ENCODE assay signal across 13 cellular contexts in the genomic region with DNA sequence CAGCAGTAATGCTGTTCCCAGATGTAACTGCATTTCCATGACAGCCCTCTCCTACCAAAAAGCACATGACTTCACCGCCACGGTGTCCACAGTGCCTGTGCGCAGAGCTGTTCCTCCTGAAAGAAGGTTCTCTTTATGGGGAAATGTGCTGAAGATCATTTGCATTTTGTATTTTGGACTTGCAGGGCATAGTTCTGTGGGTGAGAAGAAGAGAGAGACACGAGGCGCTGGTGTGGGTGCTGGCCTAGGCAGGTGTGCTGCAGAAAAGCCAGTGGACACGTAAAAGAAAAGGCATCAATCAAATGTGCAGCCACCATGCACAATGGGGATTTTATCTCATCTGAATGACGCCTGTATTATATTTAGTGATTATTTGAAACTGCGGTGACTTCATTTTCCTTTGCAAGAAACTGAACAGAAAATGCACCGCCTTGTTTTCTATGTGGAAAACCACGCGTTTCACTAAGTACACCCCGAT. TPM values are rescaled to one million over a fixed set of nuclear protein-coding genes. Genes with fewer than 3 reads are reported as not detected.
DNase-seq lines count a peak whose midpoint lies in the region; ATAC-seq and TF ChIP-seq lines count a peak whose summit lies in the region.
"Had no signal": no experiment of that assay in that cellular context is flagged by ENCODE, and none has a peak within 500 bp of the region (broad histone marks: within the 10 kb centered on the region; RNA-seq: fewer than 3 reads in every experiment).

No MANE protein-coding gene starts in this region.

- in situ Hi-C loops in GM13976 (cut with MboI; ENCODE audit: low sequenced_read_pairs, unreplicated experiment): no loop called here

- H3K27me3 ChIP-seq in OCI-LY1 (ENCODE audit: insufficient read depth, low read length) (no peaks in the 10 kb centered on the region), neural cell (ENCODE audit: insufficient read depth, low read depth, low read length) (no peaks in the 10 kb centered on the region), suprapubic skin (no peaks in the 10 kb centered on the region), heart left ventricle (no peaks in the 10 kb centered on the region)
- H3K27me3 ChIP-seq: brain microvascular endothelial cell had no signal

- H3K9me2 ChIP-seq in OCI-LY1 (ENCODE audit: low read depth, low read length) (no peaks in the 10 kb centered on the region), neural cell (ENCODE audit: insufficient read depth, low read length) (no peaks in the 10 kb centered on the region)

- peak overlapping the region; percentile 98 for H3K27ac ChIP-seq in OCI-LY1 (ENCODE audit: low read depth, low read length, poor library complexity, severe bottlenecking)
- peak overlapping the region; percentile 22 for H3K27ac ChIP-seq in neural cell (ENCODE audit: low read length)
- H3K27ac ChIP-seq in suprapubic skin: no peak overlapping the region
- peak overlapping the region in 2 of 12 donors; percentile 24 to 74 for H3K27ac ChIP-seq in heart left ventricle
- H3K27ac ChIP-seq: brain microvascular endothelial cell, KMS-11, PC-9 had no signal

- H3K4me3 ChIP-seq in OCI-LY1 (ENCODE audit: low read depth, low read length, poor library complexity, severe bottlenecking) (peak overlapping the region; percentile 65), neural cell (ENCODE audit: low read length) (no peak overlapping the region), suprapubic skin (no peak overlapping the region), heart left ventricle (peak overlapping the region in 1 of 12 donors; percentile 32)
- H3K4me3 ChIP-seq: PC-9 had no signal

- H3K79me2 ChIP-seq in OCI-LY1 (ENCODE audit: insufficient read depth, low read length): peaks cover 7% of the 10 kb centered on the region; the same call in 1 of the 2 replicates
- H3K79me2 ChIP-seq in neural cell (replicated peaks; ENCODE audit: insufficient read depth, low read length): no peaks in the 10 kb centered on the region

- no peak for TF ChIP-seq CTCF in GM13976 (IDR thresholded peaks at IDR 0.05; ENCODE audit: borderline replicate concordance, control extremely low read depth, extremely low read depth, insufficient read depth, missing control alignments)
- TF ChIP-seq CTCF in OCI-LY1 (IDR thresholded peaks at IDR 0.05; ENCODE audit: low read length): no peak
- TF ChIP-seq CTCF in neural cell (IDR thresholded peaks at IDR 0.05; ENCODE audit: poor library complexity, severe bottlenecking): no peak
- no peak for TF ChIP-seq CTCF in suprapubic skin (IDR thresholded peaks at IDR 0.05)
- TF ChIP-seq CTCF in heart left ventricle (IDR thresholded peaks at IDR 0.05): no peak

- no peaks in the 10 kb centered on the region for H3F3A ChIP-seq in OCI-LY1 (ENCODE audit: insufficient read depth, low read length)
- no peaks in the 10 kb centered on the region for H3F3A ChIP-seq in neural cell (ENCODE audit: insufficient read depth, low read length, poor library complexity, severe bottlenecking)

- H3K9me3 ChIP-seq in OCI-LY1 (ENCODE audit: low read length) (no peaks in the 10 kb centered on the region), neural cell (ENCODE audit: low read length) (no peaks in the 10 kb centered on the region), suprapubic skin (no peaks in the 10 kb centered on the region), heart left ventricle (no peaks in the 10 kb centered on the region)

- H2AFZ ChIP-seq in OCI-LY1 (ENCODE audit: low read length) (no peak overlapping the region), neural cell (ENCODE audit: low read depth, low read length) (no peak overlapping the region)
- H2AFZ ChIP-seq: PC-9 had no signal

- H4K20me1 ChIP-seq in OCI-LY1 (ENCODE audit: insufficient read depth, low read length) (no peaks in the 10 kb centered on the region), neural cell (ENCODE audit: insufficient read depth) (no peaks in the 10 kb centered on the region)

- H3K36me3 ChIP-seq in OCI-LY1 (ENCODE audit: insufficient read depth, low read length): peaks cover 3% of the 10 kb centered on the region; the same call in 1 of the 2 replicates
- H3K36me3 ChIP-seq in neural cell (ENCODE audit: insufficient read depth, low read length): no peaks in the 10 kb centered on the region
- peaks cover 4% of the 10 kb centered on the region for H3K36me3 ChIP-seq in suprapubic skin
- H3K36me3 ChIP-seq in heart left ventricle: peaks cover 0 to 34% (median 11%) of the 10 kb centered on the region in 9 donors
- H3K36me3 ChIP-seq: brain microvascular endothelial cell had no signal

- H3K9ac ChIP-seq in OCI-LY1 (ENCODE audit: low read length): peak overlapping the region; percentile 78
- peak overlapping the region; percentile 9 for H3K9ac ChIP-seq in neural cell (ENCODE audit: low read length)
- H3K9ac ChIP-seq: KMS-11 had no signal

- TF ChIP-seq EP300 in neural cell (conservative IDR thresholded peaks at IDR 0.05; ENCODE audit: poor library complexity, severe bottlenecking) (no peak), suprapubic skin (IDR thresholded peaks at IDR 0.05) (no peak)

- peaks cover 91% of the 10 kb centered on the region for H3K4me1 ChIP-seq in OCI-LY1 (ENCODE audit: insufficient read depth, low read length, severe bottlenecking)
- peaks cover 10% of the 10 kb centered on the region for H3K4me1 ChIP-seq in suprapubic skin
- peaks cover 0 to 34% (median 11%) of the 10 kb centered on the region in 12 donors for H3K4me1 ChIP-seq in heart left ventricle

- intact Hi-C loops in heart left ventricle (cut with DNase I): no loop called here

- peak; percentile 35 for ATAC-seq in GM21423 (IDR thresholded peaks at IDR 0.05; ENCODE audit: unreplicated experiment)
- ATAC-seq in heart left ventricle: no peak
- ATAC-seq: activated CD8-positive, alpha-beta T cell treated with anti-CD3 and anti-CD28 coated beads for 36 hours had no signal

- TF ChIP-seq RAD21 in neural cell (conservative IDR thresholded peaks at IDR 0.05): no peak

- DNase-seq in GM13976 (ENCODE audit: low spot score) (peak; percentile 69), suprapubic skin (ENCODE audit: low spot score in 2 of 2) (no peak), heart left ventricle (no peak)
- no peak for DNase-seq in stimulated activated CD4-positive, alpha-beta T cell treated with anti-CD3 and anti-CD28 coated beads, Interleukin-2, amount 100 ng/mL, for 24 hours
- DNase-seq in stimulated activated CD4-positive, alpha-beta T cell treated with anti-CD3 and anti-CD28 coated beads, Interleukin-15, amount 100 ng/mL, for 24 hours: no peak
- DNase-seq: activated CD8-positive, alpha-beta T cell treated with anti-CD3 and anti-CD28 coated beads for 36 hours; brain microvascular endothelial cell; midbrain; PC-9 had no signal

- H3K4me2 ChIP-seq in OCI-LY1 (ENCODE audit: low read length) (peak overlapping the region; percentile 86), neural cell (ENCODE audit: low read length) (no peak overlapping the region)
- H3K4me2 ChIP-seq: KMS-11, PC-9 had no signal

- TF ChIP-seq POLR2A in suprapubic skin (IDR thresholded peaks at IDR 0.05): no peak
- TF ChIP-seq POLR2A in heart left ventricle (IDR thresholded peaks at IDR 0.05): no peak

- 87% methylated on average over 12 of the region's 12 CpGs for WGBS in suprapubic skin
- WGBS in heart left ventricle, 4 donors: 75 to 80% (median 77%) methylated on average over 12 of the region's 12 CpGs

TF ChIP-seq in neural cell, 6 proteins besides CTCF, POLR2A, EP300 and RAD21:
- TF ChIP-seq SMC3 (conservative IDR thresholded peaks at IDR 0.05; ENCODE audit: poor library complexity) (no peak), EZH2 (IDR thresholded peaks at IDR 0.05; ENCODE audit: borderline replicate concordance, insufficient read depth, low read length, poor library complexity, severe bottlenecking) (no peak), POLR2AphosphoS5 (IDR thresholded peaks at IDR 0.05) (no peak), REST (IDR thresholded peaks at IDR 0.05; ENCODE audit: borderline replicate concordance) (no peak), MXI1 (conservative IDR thresholded peaks at IDR 0.05; ENCODE audit: poor library complexity, severe bottlenecking) (no peak), TAF1 (IDR thresholded peaks at IDR 0.05; ENCODE audit: low read depth) (no peak)

RNA-seq across cellular contexts. Expression of gene SLC37A1, which starts 21.3 kb away (rescaled TPM):
- polyA plus RNA-seq in neural cell: 60.7 and 64.4 TPM in 2 replicates
- 67.8 and 75.7 TPM in 2 replicates for polyA minus RNA-seq in neural cell
- 10 to 100 TPM; 10.2 to 23.1 (median 19.6) TPM for total RNA-seq in suprapubic skin
- 10 to 100 TPM in 1 of 9 donors, 1 to 10 TPM in 8; 3.1 to 13.0 (median 5.7) TPM for total RNA-seq in heart left ventricle
- polyA plus RNA-seq in heart left ventricle: 1 to 10 TPM; 2.2 TPM

RNA-seq across cellular contexts. Expression of gene RSPH1, which starts 38.9 kb away (rescaled TPM):
- polyA plus RNA-seq in neural cell (0.58 and 1.3 TPM in 2 replicates), heart left ventricle (under 1 TPM in 1 of 2 donors, not detected in 1; 0.11 TPM)
- polyA minus RNA-seq in neural cell: 0.58 and 0.73 TPM in 2 replicates
- total RNA-seq in suprapubic skin (1 to 10 TPM in 3 of 4 donors, under 1 TPM in 1; 0.81 to 3.2 (median 2.0) TPM), heart left ventricle (under 1 TPM in 1 of 9 donors, not detected in 8; 0.18 TPM)
- total RNA-seq: activated CD8-positive, alpha-beta T cell treated with anti-CD3 and anti-CD28 coated beads for 36 hours had no signal
